Comparison of ENCODE assay signal across 8 cellular contexts in genomic region chr11:9209604-9210003, GRCh38. TPM values are rescaled to one million over a fixed set of nuclear protein-coding genes. Genes with fewer than 3 reads are reported as not detected.
DNase-seq lines count a peak whose midpoint lies in the region; ATAC-seq, FAIRE-seq and TF ChIP-seq lines count a peak whose summit lies in the region.
"Not testable (repeated sequence)": the region's sequence is repeated elsewhere in the genome, so short reads cannot be mapped to it uniquely, and the experiment has no call there.

No MANE protein-coding gene starts in this region.

- intact Hi-C loops in PC-3 (cut with micrococcal nuclease), result not testable (repeated sequence)
- intact Hi-C loops in activated CD8-positive, alpha-beta T cell treated with anti-CD3 and anti-CD28 coated beads for 36 hours (cut with micrococcal nuclease), result loop anchor here (5.0 kb wide), 2 partner anchors 43 to 53 kb away; no protein-coding TSS in a partner anchor

- H3K4me2 ChIP-seq in PC-3 (ENCODE audit: low read length), result peak overlapping the region; percentile 27; the same call in 1 of the 2 replicates
- not testable (repeated sequence) for H3K4me2 ChIP-seq in astrocyte (ENCODE audit: low read length)

- H3F3A ChIP-seq in PC-3 (ENCODE audit: low read length, unreplicated experiment), result not testable (repeated sequence)

- H3K79me2 ChIP-seq in PC-3 (ENCODE audit: low read length), result peaks cover 45% of the 10 kb centered on the region
- peaks cover 89% of the 10 kb centered on the region for H3K79me2 ChIP-seq in astrocyte (ENCODE audit: insufficient read depth, low read length)

- H3K27me3 ChIP-seq in PC-3 (ENCODE audit: low read length); astrocyte (ENCODE audit: insufficient read depth, low read length): not testable (repeated sequence)

- not testable (repeated sequence) for BruUV-seq in PC-3 (replicated peaks; lab: Mats Ljungman, UMichigan)

- TF ChIP-seq CTCF in PC-3 (conservative IDR thresholded peaks at IDR 0.05; ENCODE audit: low read depth, low read length); activated CD8-positive, alpha-beta T cell treated with anti-CD3 and anti-CD28 coated beads for 36 hours (IDR thresholded peaks at IDR 0.05); astrocyte (IDR thresholded peaks at IDR 0.05; ENCODE audit: insufficient read depth, low read depth, low read length); mesothelial cell of epicardium (IDR thresholded peaks at IDR 0.05; ENCODE audit: unreplicated experiment): not testable (repeated sequence)

- H3K9me2 ChIP-seq in PC-3 (replicated peaks; ENCODE audit: low read length), result not testable (repeated sequence)

- FAIRE-seq in GM12891 (lab: Jason Lieb, UNC), result peak; percentile 45
- not testable (repeated sequence) for FAIRE-seq in astrocyte (lab: Jason Lieb, UNC)

- DNase-seq in GM12891 (ENCODE audit: insufficient read length, low spot score); astrocyte (ENCODE audit: low read depth); mesothelial cell of epicardium (ENCODE audit: low spot score in 2 of 2, unreplicated experiment in 2 of 2): not testable (repeated sequence)
- peak; percentile 5 for DNase-seq in PC-3
- peak; percentile 48 for DNase-seq in activated CD8-positive, alpha-beta T cell treated with anti-CD3 and anti-CD28 coated beads for 36 hours

- not testable (repeated sequence) for H3K4me3 Mint-ChIP-seq in activated CD8-positive, alpha-beta T cell treated with anti-CD3 and anti-CD28 coated beads for 36 hours; astrocyte (ENCODE audit: unreplicated experiment); mesothelial cell of epicardium
- peak overlapping the region; percentile 46 for H3K4me3 Mint-ChIP-seq in stimulated activated naive CD8-positive, alpha-beta T cell treated with anti-CD3 and anti-CD28 coated beads, Interleukin-15, Interleukin-2, amounts not matched to agents 100 ng/mL and 50 ng/mL, for 24 hours

- H3K9me3 ChIP-seq in PC-3 (ENCODE audit: low read length); astrocyte (ENCODE audit: insufficient read depth, low read depth, low read length): not testable (repeated sequence)

- H3K4me3 ChIP-seq in PC-3 (ENCODE audit: low read length); astrocyte (ENCODE audit: insufficient read depth, low read depth, low read length): not testable (repeated sequence)

- POLR2A ChIA-PET in PC-3 (lab: Charles Lee; ENCODE audit: unreplicated experiment), result not testable (repeated sequence)
- POLR2A ChIA-PET in activated CD8-positive, alpha-beta T cell treated with anti-CD3 and anti-CD28 coated beads for 36 hours (lab: Charles Lee), result interaction anchor here (1.2 kb wide), 2 partner anchors 33 to 55 kb away, joined by 3 to 4 read pairs; no protein-coding TSS in a partner anchor

- not testable (repeated sequence) for H3K36me3 ChIP-seq in PC-3 (ENCODE audit: low read depth, low read length); astrocyte (ENCODE audit: insufficient read depth, low read length)

- H3K4me1 ChIP-seq in PC-3 (ENCODE audit: insufficient read depth, low read length) (peaks cover 13% of the 10 kb centered on the region), astrocyte (ENCODE audit: insufficient read depth, low read length) (peaks cover 29% of the 10 kb centered on the region)

- not testable (repeated sequence) for TF ChIP-seq POLR2A in GM12891 (IDR thresholded peaks at IDR 0.05; ENCODE audit: low read depth, low read length)

- H3K27ac ChIP-seq in PC-3 (ENCODE audit: low read length), result peak overlapping the region; percentile 32; the same call in 1 of the 2 replicates
- H3K27ac ChIP-seq in astrocyte (ENCODE audit: low read depth, low read length), result not testable (repeated sequence)

- H4K20me1 ChIP-seq in PC-3 (ENCODE audit: low read length), result not testable (repeated sequence)
- peaks cover 63% of the 10 kb centered on the region for H4K20me1 ChIP-seq in astrocyte (ENCODE audit: insufficient read depth, low read length)

- H3K4me1 Mint-ChIP-seq in activated CD8-positive, alpha-beta T cell treated with anti-CD3 and anti-CD28 coated beads for 36 hours (ENCODE audit: low read depth), result peaks cover 56% of the 10 kb centered on the region
- H3K4me1 Mint-ChIP-seq in astrocyte (ENCODE audit: low read depth, unreplicated experiment), result peaks cover 64% of the 10 kb centered on the region
- H3K4me1 Mint-ChIP-seq in mesothelial cell of epicardium, result peaks cover 45% of the 10 kb centered on the region
- H3K4me1 Mint-ChIP-seq in stimulated activated naive CD8-positive, alpha-beta T cell treated with anti-CD3 and anti-CD28 coated beads, Interleukin-15, Interleukin-2, amounts not matched to agents 100 ng/mL and 50 ng/mL, for 24 hours (ENCODE audit: low read depth), result peaks cover 63% of the 10 kb centered on the region

- not testable (repeated sequence) for H3K9ac ChIP-seq in PC-3 (ENCODE audit: low read length); astrocyte (ENCODE audit: low read length)

- CTCF ChIA-PET in PC-3 (lab: Charles Lee), result not testable (repeated sequence)
- CTCF ChIA-PET in activated CD8-positive, alpha-beta T cell treated with anti-CD3 and anti-CD28 coated beads for 36 hours (lab: Charles Lee), result interaction anchor here (0.7 to 1.3 kb wide), 4 partner anchors 9 to 52 kb away, joined by 3 to 5 read pairs (median 3); no protein-coding TSS in a partner anchor

- H2AFZ ChIP-seq in PC-3 (ENCODE audit: low read length); astrocyte (ENCODE audit: low read depth, low read length): not testable (repeated sequence)

- H3K27me3 Mint-ChIP-seq in activated CD8-positive, alpha-beta T cell treated with anti-CD3 and anti-CD28 coated beads for 36 hours; astrocyte (ENCODE audit: low read depth, unreplicated experiment); mesothelial cell of epicardium (ENCODE audit: low read depth); stimulated activated naive CD8-positive, alpha-beta T cell treated with anti-CD3 and anti-CD28 coated beads, Interleukin-15, Interleukin-2, amounts not matched to agents 100 ng/mL and 50 ng/mL, for 24 hours: not testable (repeated sequence)

- not testable (repeated sequence) for H3K9me3 Mint-ChIP-seq in activated CD8-positive, alpha-beta T cell treated with anti-CD3 and anti-CD28 coated beads for 36 hours; astrocyte (ENCODE audit: unreplicated experiment); mesothelial cell of epicardium; stimulated activated naive CD8-positive, alpha-beta T cell treated with anti-CD3 and anti-CD28 coated beads, Interleukin-15, Interleukin-2, amounts not matched to agents 100 ng/mL and 50 ng/mL, for 24 hours

- H3K27ac Mint-ChIP-seq in activated CD8-positive, alpha-beta T cell treated with anti-CD3 and anti-CD28 coated beads for 36 hours, result peak overlapping the region; percentile 29
- H3K27ac Mint-ChIP-seq in astrocyte (ENCODE audit: unreplicated experiment) (peak overlapping the region; percentile 15), mesothelial cell of epicardium (peak overlapping the region; percentile 64)
- H3K27ac Mint-ChIP-seq in stimulated activated naive CD8-positive, alpha-beta T cell treated with anti-CD3 and anti-CD28 coated beads, Interleukin-15, Interleukin-2, amounts not matched to agents 100 ng/mL and 50 ng/mL, for 24 hours, result peak overlapping the region; percentile 83

- peak; percentile 27 for ATAC-seq in GM21529 (IDR thresholded peaks at IDR 0.05; ENCODE audit: unreplicated experiment)
- peak; percentile 18 for ATAC-seq in HG02938 (IDR thresholded peaks at IDR 0.05; ENCODE audit: unreplicated experiment)
- ATAC-seq in PC-3, result not testable (repeated sequence)
- peak; percentile 57 for ATAC-seq in activated CD8-positive, alpha-beta T cell treated with anti-CD3 and anti-CD28 coated beads for 36 hours

- not testable (repeated sequence) for H3K36me3 Mint-ChIP-seq in activated CD8-positive, alpha-beta T cell treated with anti-CD3 and anti-CD28 coated beads for 36 hours (ENCODE audit: low read depth); astrocyte (ENCODE audit: low read depth, unreplicated experiment); mesothelial cell of epicardium; stimulated activated naive CD8-positive, alpha-beta T cell treated with anti-CD3 and anti-CD28 coated beads, Interleukin-15, Interleukin-2, amounts not matched to agents 100 ng/mL and 50 ng/mL, for 24 hours (ENCODE audit: low read depth)

RNA-seq across cellular contexts. Expression of gene DENND5A, which starts 55.5 kb away (rescaled TPM):
- 59.1 TPM for polyA plus RNA-seq in GM12891 (2012; ENCODE audit: low read depth, missing spikeins)
- total RNA-seq in PC-3 (2014; rRNA removed) (37.7 and 46.9 TPM in 2 replicates), astrocyte (147 and 156 TPM in 2 replicates), mesothelial cell of epicardium (84.9 to 89.6 TPM (median 85.5 TPM) in 3 replicates)
- total RNA-seq in activated CD8-positive, alpha-beta T cell treated with anti-CD3 and anti-CD28 coated beads for 36 hours, result 10 to 100 TPM; 40.6 to 44.3 TPM

Comparison
In these comparisons a context has a peak if more than half of its experiments do, and no peak if none do; other contexts are left out.
1. H3K27ac Mint-ChIP-seq: peak in every context shown above with its lines; median percentile 83 in stimulated activated naive CD8-positive, alpha-beta T cell treated with anti-CD3 and anti-CD28 coated beads, Interleukin-15, Interleukin-2, amounts not matched to agents 100 ng/mL and 50 ng/mL, for 24 hours; 64 in mesothelial cell of epicardium; 29 in activated CD8-positive, alpha-beta T cell treated with anti-CD3 and anti-CD28 coated beads for 36 hours; 15 in astrocyte.